ENCODE assay signal across 11 cellular contexts in genomic region chr10:119406888-119407777, GRCh38.
A peak's percentile ranks its signal among the peaks of the same experiment; 100 is the strongest.
DNase-seq lines count a peak whose midpoint lies in the region; FAIRE-seq and TF ChIP-seq lines count a peak whose summit lies in the region.
"Had no signal": no experiment of that assay in that cellular context is flagged by ENCODE, and none has a peak within 500 bp of the region (broad histone marks: within the 10 kb centered on the region; RNA-seq: fewer than 3 reads in every experiment).

No MANE protein-coding gene starts in this region.

- CTCF ChIA-PET in GM10248 (lab: Yijun Ruan, JAX): interaction anchor here (1.0 to 2.6 kb wide), 8 partner anchors 11 to 208 kb away, joined by 3 to 14 read pairs (median 4); partner anchors contain the start of gene GRK5

- FAIRE-seq in D721Med (lab: Jason Lieb, UNC): no peak

- POLR2A ChIA-PET in GM10248 (lab: Yijun Ruan, JAX): interaction anchor here (0.6 kb wide), 1 partner anchor 145 kb away, joined by 4 read pairs; no protein-coding TSS in a partner anchor

- TF ChIP-seq CTCF in GM10248 (IDR thresholded peaks at IDR 0.05; ENCODE audit: control extremely low read depth, extremely low read depth, low read depth, missing control alignments): no peak
- no peak for TF ChIP-seq CTCF in D721Med (IDR thresholded peaks at IDR 0.05; ENCODE audit: insufficient read depth, missing control alignments)

- DNase-seq in GM10248 (ENCODE audit: extremely low spot score): peak; percentile 69
- peak; percentile 74 for DNase-seq in NOMO-1 treated with DMSO at 0.1 percent for 48 hours (lab: John Stamatoyannopoulos, UW; ENCODE audit: unreplicated experiment)
- DNase-seq in globus pallidus (ENCODE audit: low spot score): peak; percentile 48
- peak; percentile 25 for DNase-seq in putamen (ENCODE audit: low spot score)
- DNase-seq in HT-29 (ENCODE audit: low spot score): no peak
- no peak for DNase-seq in D721Med (ENCODE audit: insufficient read length, low spot score)
- DNase-seq in NCI-H1417 (lab: John Stamatoyannopoulos, UW): no peak
- DNase-seq in stimulated activated CD4-positive, alpha-beta T cell treated with anti-CD3 and anti-CD28 coated beads, Interleukin-4, amount 100 ng/mL, for 24 hours: no peak
- DNase-seq: activated T-cell treated with anti-CD3 and anti-CD28 coated beads for 4 hours, BE2C, hippocampal formation had no signal

Comparison
In these comparisons a context has a peak if more than half of its experiments do, and no peak if none do; other contexts are left out.
1. DNase-seq: peak in GM10248 (single experiment), NOMO-1 treated with DMSO at 0.1 percent for 48 hours (single experiment), globus pallidus (single experiment) and putamen (single experiment); none in HT-29 (single experiment), D721Med (single experiment), NCI-H1417 (0 of 3) and stimulated activated CD4-positive, alpha-beta T cell treated with anti-CD3 and anti-CD28 coated beads, Interleukin-4, amount 100 ng/mL, for 24 hours (single experiment).